ENCODE assay signal across 11 cellular contexts in genomic region chr13:75308222-75308621, GRCh38.
DNase-seq lines count a peak whose midpoint lies in the region; ATAC-seq lines count a peak whose summit lies in the region.
"Had no signal": no experiment of that assay in that cellular context is flagged by ENCODE, and none has a peak within 500 bp of the region (broad histone marks: within the 10 kb centered on the region; RNA-seq: fewer than 3 reads in every experiment).

No MANE protein-coding gene starts in this region.

- peak; percentile 63 for DNase-seq in stimulated activated CD4-positive, alpha-beta T cell treated with anti-CD3 and anti-CD28 coated beads, Interleukin-15, amount 100 ng/mL, for 24 hours
- DNase-seq in amygdala (lab: John Stamatoyannopoulos, UW) (no peak), GM19240 (ENCODE audit: insufficient read length, low spot score) (no peak), HUDEP-2 (lab: John Stamatoyannopoulos, UW; ENCODE audit: unreplicated experiment in 76 of 76) (no peak)
- DNase-seq: effector CD4-positive, alpha-beta T cell; left colon; SJCRH30 had no signal

- ATAC-seq in GM18868 (IDR thresholded peaks at IDR 0.05; ENCODE audit: unreplicated experiment) (peak; percentile 70), GM21423 (IDR thresholded peaks at IDR 0.05; ENCODE audit: unreplicated experiment) (peak; percentile 58), HG03354 (IDR thresholded peaks at IDR 0.05; ENCODE audit: poor library complexity, severe bottlenecking, unreplicated experiment) (peak; percentile 46)
- ATAC-seq: left colon; naive thymus-derived CD4-positive, alpha-beta T cell had no signal
